ENCODE assay signal across 16 cellular contexts in the genomic region with DNA sequence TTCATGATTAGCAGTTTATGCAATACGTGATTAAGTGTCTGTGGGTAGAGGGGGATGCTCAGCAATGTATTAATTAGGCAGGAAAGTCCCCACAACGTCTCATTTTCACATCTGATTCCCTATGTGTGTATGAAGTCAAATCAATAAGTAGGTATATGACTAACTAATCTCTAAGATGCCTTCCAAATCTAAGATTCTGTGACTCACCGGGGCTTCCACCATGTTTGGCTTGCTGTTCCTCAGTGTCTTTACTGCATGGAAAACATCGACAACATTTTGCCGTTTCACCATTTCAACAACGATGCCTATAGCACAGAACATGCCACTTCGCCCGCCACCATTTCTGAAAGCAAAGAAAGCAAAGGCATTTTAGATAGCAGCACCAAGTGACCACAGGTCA.
DNase-seq lines count a peak whose midpoint lies in the region; ATAC-seq and TF ChIP-seq lines count a peak whose summit lies in the region.
"Had no signal": no experiment of that assay in that cellular context is flagged by ENCODE, and none has a peak within 500 bp of the region (broad histone marks: within the 10 kb centered on the region; RNA-seq: fewer than 3 reads in every experiment).

No MANE protein-coding gene starts in this region.

- intact Hi-C loops in CD4-positive, alpha-beta memory T cell (cut with micrococcal nuclease): loop anchor here (1.0 to 2.0 kb wide), 7 partner anchors 22 to 236 kb away; a partner anchor contains a TSS
- intact Hi-C loops in activated T-helper 2 cell treated with anti-CD3 and anti-CD28 coated beads, Interferon-gamma antibody, Interleukin-2, Interleukin-4, amounts not matched to agents 10 μg/mL and 5 μg/mL and 100 μg/mL, durations not matched to agents 14 hours and 24 hours and 36 hours (cut with micrococcal nuclease): loop anchor here (1.0 to 10.0 kb wide), 13 partner anchors 22 to 684 kb away; a partner anchor contains a TSS
- intact Hi-C loops in posterior cingulate gyrus (cut with DNase I): loop anchor here (10.0 kb wide), 1 partner anchor 118 kb away; no protein-coding TSS in a partner anchor

- POLR2A ChIA-PET in CD4-positive, alpha-beta memory T cell (lab: Charles Lee; ENCODE audit: partially characterized antibody): interaction anchor here (0.8 to 5.5 kb wide), 18 partner anchors 12 to 117 kb away, joined by 3 to 55 read pairs (median 6); a partner anchor contains a TSS

- H3K4me3 ChIP-seq in CD4-positive, alpha-beta memory T cell (ENCODE audit: low read length in 2 of 2): peak overlapping the region in 1 of 2 donors; percentile 5
- no peak overlapping the region for H3K4me3 ChIP-seq in RWPE2 (ENCODE audit: severe bottlenecking)
- H3K4me3 ChIP-seq: gastroesophageal sphincter, stomach had no signal

- H3K36me3 ChIP-seq in CD4-positive, alpha-beta memory T cell (ENCODE audit: insufficient read depth, low read length): no peaks in the 10 kb centered on the region
- H3K36me3 ChIP-seq in RWPE2 (ENCODE audit: low read depth): peaks cover 69% of the 10 kb centered on the region

- peak in 1 of 5 donors; percentile 66 for DNase-seq in CD4-positive, alpha-beta memory T cell
- no peak for DNase-seq in RWPE2 (ENCODE audit: low spot score)
- no peak for DNase-seq in activated T-helper 2 cell treated with anti-CD3 and anti-CD28 coated beads, Interferon-gamma antibody, Interleukin-2, Interleukin-4, amounts not matched to agents 10 μg/mL and 5 μg/mL and 100 μg/mL, durations not matched to agents 14 hours and 24 hours and 36 hours (ENCODE audit: low spot score)
- no peak for DNase-seq in natural killer cell treated with Interleukin-12 subunit alpha and Interleukin-12 subunit beta and Interleukin-15 and Interleukin-18, amount 100 ng/mL, for 72 hours (ENCODE audit: low spot score)
- no peak for DNase-seq in NCI-H1417 treated with DMSO at 0.1 percent for 48 hours (lab: John Stamatoyannopoulos, UW)
- DNase-seq in posterior cingulate gyrus: no peak
- DNase-seq in midbrain (lab: John Stamatoyannopoulos, UW): no peak
- DNase-seq: anterior cingulate cortex, DMS79, left cardiac atrium, NCI-H1092 treated with DMSO at 0.1 percent for 48 hours, stomach had no signal

- CTCF ChIA-PET in CD4-positive, alpha-beta memory T cell (lab: Charles Lee; ENCODE audit: partially characterized antibody): interaction anchor here (1.0 to 6.5 kb wide), 9 partner anchors 38 to 355 kb away, joined by 3 to 48 read pairs (median 5); a partner anchor contains a TSS

- H3K27ac ChIP-seq in CD4-positive, alpha-beta memory T cell (ENCODE audit: low read depth, low read length): peak overlapping the region; percentile 71
- peak overlapping the region; percentile 83 for H3K27ac ChIP-seq in RWPE2 (ENCODE audit: poor library complexity, severe bottlenecking)
- H3K27ac ChIP-seq: gastroesophageal sphincter, stomach had no signal

- H3K9me3 Mint-ChIP-seq in CD4-positive, alpha-beta memory T cell: peaks cover 0 to 2% (median 0%) of the 10 kb centered on the region in 8 donors
- peaks cover 46% of the 10 kb centered on the region for H3K9me3 Mint-ChIP-seq in activated T-helper 2 cell treated with anti-CD3 and anti-CD28 coated beads, Interferon-gamma antibody, Interleukin-2, Interleukin-4, amounts not matched to agents 10 μg/mL and 5 μg/mL and 100 μg/mL, durations not matched to agents 14 hours and 24 hours and 36 hours
- no peaks in the 10 kb centered on the region for H3K9me3 Mint-ChIP-seq in natural killer cell treated with Interleukin-12 subunit alpha and Interleukin-12 subunit beta and Interleukin-15 and Interleukin-18, amount 100 ng/mL, for 72 hours

- H3K27me3 ChIP-seq in CD4-positive, alpha-beta memory T cell (ENCODE audit: insufficient read depth, low read length): no peaks in the 10 kb centered on the region
- no peaks in the 10 kb centered on the region for H3K27me3 ChIP-seq in RWPE2 (ENCODE audit: insufficient read depth, poor library complexity, severe bottlenecking)
- H3K27me3 ChIP-seq: gastroesophageal sphincter, stomach had no signal

- ATAC-seq in RWPE2 (ENCODE audit: low read depth) (no peak), GM21360 (IDR thresholded peaks at IDR 0.05; ENCODE audit: unreplicated experiment) (no peak)
- peak in 1 of 2 donors; percentile 41 for ATAC-seq in natural killer cell treated with Interleukin-12 subunit alpha and Interleukin-12 subunit beta and Interleukin-15 and Interleukin-18, amount 100 ng/mL, for 72 hours
- ATAC-seq: gastroesophageal sphincter, HCT116, HepG2 had no signal

- H3K4me3 Mint-ChIP-seq in CD4-positive, alpha-beta memory T cell: peak overlapping the region in 7 of 8 donors; percentile 23 to 90 (median 52)
- H3K4me3 Mint-ChIP-seq in activated T-helper 2 cell treated with anti-CD3 and anti-CD28 coated beads, Interferon-gamma antibody, Interleukin-2, Interleukin-4, amounts not matched to agents 10 μg/mL and 5 μg/mL and 100 μg/mL, durations not matched to agents 14 hours and 24 hours and 36 hours (ENCODE audit: low read depth): no peak overlapping the region
- peak overlapping the region; percentile 69 for H3K4me3 Mint-ChIP-seq in natural killer cell treated with Interleukin-12 subunit alpha and Interleukin-12 subunit beta and Interleukin-15 and Interleukin-18, amount 100 ng/mL, for 72 hours

- H3K9me3 ChIP-seq in CD4-positive, alpha-beta memory T cell (ENCODE audit: control insufficient read depth in 1 of 2, low read length in 2 of 2): no peaks in the 10 kb centered on the region
- peaks cover 2% of the 10 kb centered on the region for H3K9me3 ChIP-seq in RWPE2 (ENCODE audit: severe bottlenecking)
- H3K9me3 ChIP-seq: gastroesophageal sphincter, stomach had no signal

- H3K4me1 Mint-ChIP-seq in CD4-positive, alpha-beta memory T cell: peaks cover 39 to 53% (median 47%) of the 10 kb centered on the region in 4 donors
- peaks cover 43% of the 10 kb centered on the region for H3K4me1 Mint-ChIP-seq in activated T-helper 2 cell treated with anti-CD3 and anti-CD28 coated beads, Interferon-gamma antibody, Interleukin-2, Interleukin-4, amounts not matched to agents 10 μg/mL and 5 μg/mL and 100 μg/mL, durations not matched to agents 14 hours and 24 hours and 36 hours (ENCODE audit: low read depth)
- peaks cover 25 to 43% of the 10 kb centered on the region in 2 donors for H3K4me1 Mint-ChIP-seq in natural killer cell treated with Interleukin-12 subunit alpha and Interleukin-12 subunit beta and Interleukin-15 and Interleukin-18, amount 100 ng/mL, for 72 hours (ENCODE audit: low read depth in 2 of 2)

- H3K27me3 Mint-ChIP-seq in CD4-positive, alpha-beta memory T cell: no peaks in the 10 kb centered on the region
- no peaks in the 10 kb centered on the region for H3K27me3 Mint-ChIP-seq in activated T-helper 2 cell treated with anti-CD3 and anti-CD28 coated beads, Interferon-gamma antibody, Interleukin-2, Interleukin-4, amounts not matched to agents 10 μg/mL and 5 μg/mL and 100 μg/mL, durations not matched to agents 14 hours and 24 hours and 36 hours (ENCODE audit: low read depth)
- H3K27me3 Mint-ChIP-seq in natural killer cell treated with Interleukin-12 subunit alpha and Interleukin-12 subunit beta and Interleukin-15 and Interleukin-18, amount 100 ng/mL, for 72 hours: no peaks in the 10 kb centered on the region

- TF ChIP-seq CTCF in RWPE2 (IDR thresholded peaks at IDR 0.05; ENCODE audit: poor library complexity, severe bottlenecking): no peak

- H3K36me3 Mint-ChIP-seq in CD4-positive, alpha-beta memory T cell: no peaks in the 10 kb centered on the region
- H3K36me3 Mint-ChIP-seq in activated T-helper 2 cell treated with anti-CD3 and anti-CD28 coated beads, Interferon-gamma antibody, Interleukin-2, Interleukin-4, amounts not matched to agents 10 μg/mL and 5 μg/mL and 100 μg/mL, durations not matched to agents 14 hours and 24 hours and 36 hours (ENCODE audit: low read depth): peaks cover 42% of the 10 kb centered on the region
- H3K36me3 Mint-ChIP-seq in natural killer cell treated with Interleukin-12 subunit alpha and Interleukin-12 subunit beta and Interleukin-15 and Interleukin-18, amount 100 ng/mL, for 72 hours: no peaks in the 10 kb centered on the region

- H3K27ac Mint-ChIP-seq in CD4-positive, alpha-beta memory T cell: peak overlapping the region; percentile 33 to 98 (median 97)
- peak overlapping the region; percentile 96 for H3K27ac Mint-ChIP-seq in activated T-helper 2 cell treated with anti-CD3 and anti-CD28 coated beads, Interferon-gamma antibody, Interleukin-2, Interleukin-4, amounts not matched to agents 10 μg/mL and 5 μg/mL and 100 μg/mL, durations not matched to agents 14 hours and 24 hours and 36 hours
- peak overlapping the region; percentile 85 to 88 for H3K27ac Mint-ChIP-seq in natural killer cell treated with Interleukin-12 subunit alpha and Interleukin-12 subunit beta and Interleukin-15 and Interleukin-18, amount 100 ng/mL, for 72 hours

- peaks cover 56% of the 10 kb centered on the region for H3K4me1 ChIP-seq in CD4-positive, alpha-beta memory T cell (ENCODE audit: insufficient read depth, low read length)
- peaks cover 34% of the 10 kb centered on the region for H3K4me1 ChIP-seq in RWPE2 (ENCODE audit: insufficient read depth, poor library complexity, severe bottlenecking)
- H3K4me1 ChIP-seq: gastroesophageal sphincter, stomach had no signal
